12 cellular contexts compared by ENCODE assay signal in genomic region chr15:63909819-63910437, GRCh38.
DNase-seq lines count a peak whose midpoint lies in the region; ATAC-seq and TF ChIP-seq lines count a peak whose summit lies in the region.
"Had no signal": no experiment of that assay in that cellular context is flagged by ENCODE, and none has a peak within 500 bp of the region (broad histone marks: within the 10 kb centered on the region; RNA-seq: fewer than 3 reads in every experiment).

No MANE protein-coding gene starts in this region.

- CTCF ChIA-PET in CD8-positive, alpha-beta memory T cell (lab: Charles Lee) = interaction anchor here (1.0 to 2.4 kb wide), 2 partner anchors 11 to 35 kb away, joined by 4 to 7 read pairs; no protein-coding TSS in a partner anchor

- no peaks in the 10 kb centered on the region for H3K27me3 ChIP-seq in neuronal stem cell (ENCODE audit: control insufficient read depth in 3 of 3, insufficient read depth in 3 of 3, low read depth in 1 of 3, low read length in 3 of 3)
- H3K27me3 ChIP-seq in CD8-positive, alpha-beta memory T cell (ENCODE audit: insufficient read depth, low read length, poor library complexity, severe bottlenecking) = no peaks in the 10 kb centered on the region
- H3K27me3 ChIP-seq: cardiac muscle cell had no signal

- H2BK5ac ChIP-seq in neuronal stem cell (ENCODE audit: low read length) = no peak overlapping the region

- WGBS in neuronal stem cell (ENCODE audit: extremely low coverage in 2 of 2, insufficient read length in 2 of 2, insufficient replicate concordance in 1 of 2), 2 donors = no CpG with 5 or more reads among the region's 10 CpGs

- H3K9me3 Mint-ChIP-seq in CD8-positive, alpha-beta memory T cell = no peaks in the 10 kb centered on the region

- H3K14ac ChIP-seq in neuronal stem cell (ENCODE audit: low read length) = no peak overlapping the region

- H3K27ac Mint-ChIP-seq in CD8-positive, alpha-beta memory T cell = peak overlapping the region in 2 of 8 donors; percentile 27 to 75

- peak overlapping the region; percentile 25 for H3K18ac ChIP-seq in neuronal stem cell (ENCODE audit: low read length)

- H2BK120ac ChIP-seq in neuronal stem cell (ENCODE audit: low read depth, low read length) = no peak overlapping the region

- TF ChIP-seq CTCF in AG09309 (IDR thresholded peaks at IDR 0.05; ENCODE audit: control insufficient read depth, insufficient read depth, low read depth, low read length, missing control alignments) (no peak), fibroblast of mammary gland (conservative IDR thresholded peaks at IDR 0.05; ENCODE audit: control insufficient read depth, insufficient read depth, low read depth, low read length) (no peak)

- H3K9me3 ChIP-seq in neuronal stem cell (replicated peaks in 1 of 2; ENCODE audit: control insufficient read depth in 2 of 2, insufficient read depth in 1 of 2, low read depth in 1 of 2, low read length in 2 of 2) = no peaks in the 10 kb centered on the region
- H3K9me3 ChIP-seq in CD8-positive, alpha-beta memory T cell (ENCODE audit: low read length) = no peaks in the 10 kb centered on the region

- H3K36me3 Mint-ChIP-seq in CD8-positive, alpha-beta memory T cell = no peaks in the 10 kb centered on the region

- no peak overlapping the region for H2AFZ ChIP-seq in neuronal stem cell (ENCODE audit: low read length)

- H3K4me1 ChIP-seq in neuronal stem cell (ENCODE audit: control insufficient read depth in 2 of 2, insufficient read depth in 1 of 2, low read depth in 1 of 2, low read length in 2 of 2) = peaks cover 2% of the 10 kb centered on the region in 2 donors
- peaks cover 21% of the 10 kb centered on the region for H3K4me1 ChIP-seq in CD8-positive, alpha-beta memory T cell (ENCODE audit: insufficient read depth, low read length)

- ATAC-seq in GM21423 (IDR thresholded peaks at IDR 0.05; ENCODE audit: unreplicated experiment) = no peak

- H3K4me1 Mint-ChIP-seq in CD8-positive, alpha-beta memory T cell = peaks cover 19 to 23% (median 20%) of the 10 kb centered on the region in 3 donors

- no peaks in the 10 kb centered on the region for H3K79me1 ChIP-seq in neuronal stem cell (ENCODE audit: low read depth, low read length)

- no peak overlapping the region for H4K8ac ChIP-seq in neuronal stem cell (ENCODE audit: low read depth, low read length)

- H3K4me3 ChIP-seq in AG09309 (ENCODE audit: control insufficient read depth, low read depth, low read length) (no peak overlapping the region), fibroblast of mammary gland (ENCODE audit: control insufficient read depth, low read depth, low read length) (no peak overlapping the region), neuronal stem cell (ENCODE audit: low read length in 2 of 2) (no peak overlapping the region)
- H3K4me3 ChIP-seq in CD8-positive, alpha-beta memory T cell (ENCODE audit: low read length) = no peak overlapping the region
- H3K4me3 ChIP-seq: cardiac muscle cell had no signal

- no peak overlapping the region for H2BK12ac ChIP-seq in neuronal stem cell (ENCODE audit: low read length)

- POLR2A ChIA-PET in CD8-positive, alpha-beta memory T cell (lab: Charles Lee) = interaction anchor here (0.6 kb wide), 1 partner anchor 977 kb away, joined by 3 read pairs; no protein-coding TSS in a partner anchor

- no peak overlapping the region for H3K4ac ChIP-seq in neuronal stem cell (ENCODE audit: low read length)

- H4K91ac ChIP-seq in neuronal stem cell (ENCODE audit: low read depth, low read length, poor library complexity) = no peak overlapping the region

- H3K36me3 ChIP-seq in neuronal stem cell (replicated peaks in 1 of 2; ENCODE audit: control insufficient read depth in 2 of 2, insufficient read depth in 2 of 2, low read length in 2 of 2) = no peaks in the 10 kb centered on the region
- no peaks in the 10 kb centered on the region for H3K36me3 ChIP-seq in CD8-positive, alpha-beta memory T cell (ENCODE audit: insufficient read depth, low read length)
- H3K36me3 ChIP-seq: cardiac muscle cell had no signal

- no peak overlapping the region for H3K4me2 ChIP-seq in neuronal stem cell (ENCODE audit: insufficient read depth, low read length, poor library complexity, severe bottlenecking)

- DNase-seq in AG09309 (ENCODE audit: low read depth) (peak; percentile 65), RPMI7951 (ENCODE audit: low read depth) (peak; percentile 74), fibroblast of mammary gland (ENCODE audit: low read depth) (peak; percentile 52), neuronal stem cell (ENCODE audit: low spot score) (no peak), NCI-H774 (lab: John Stamatoyannopoulos, UW) (no peak), HPDE6-E6E7 (ENCODE audit: extremely low spot score) (no peak)
- DNase-seq in CD8-positive, alpha-beta memory T cell = no peak
- DNase-seq: activated CD4-positive, alpha-beta T cell treated with anti-CD3 and anti-CD28 coated beads for 1 hour; KBM-7; stimulated activated CD4-positive, alpha-beta T cell treated with anti-CD3 and anti-CD28 coated beads, Interleukin-4, amount 100 ng/mL, for 1 hour had no signal

- H3K4me3 Mint-ChIP-seq in CD8-positive, alpha-beta memory T cell = no peak overlapping the region

- H2AK5ac ChIP-seq in neuronal stem cell (ENCODE audit: low read depth, low read length) = no peak overlapping the region

- no peak overlapping the region for H3K27ac ChIP-seq in neuronal stem cell (replicated peaks; ENCODE audit: low read length)
- no peak overlapping the region for H3K27ac ChIP-seq in CD8-positive, alpha-beta memory T cell (ENCODE audit: low read depth, low read length)
- H3K27ac ChIP-seq: cardiac muscle cell had no signal

- no peak overlapping the region for H3K23ac ChIP-seq in neuronal stem cell (ENCODE audit: low read depth, low read length, poor library complexity)

- H3K9ac ChIP-seq in neuronal stem cell (ENCODE audit: low read depth, low read length, poor library complexity) = no peak overlapping the region

- peaks cover 0 to 1% of the 10 kb centered on the region in 2 donors for H3K27me3 Mint-ChIP-seq in CD8-positive, alpha-beta memory T cell

- no peak overlapping the region for H2BK15ac ChIP-seq in neuronal stem cell (ENCODE audit: low read length)

Comparison
In these comparisons a context has a peak if more than half of its experiments do, and no peak if none do; other contexts are left out.
1. DNase-seq: peak in AG09309 (single experiment), RPMI7951 (single experiment) and fibroblast of mammary gland (single experiment); none in neuronal stem cell (single experiment), NCI-H774 (single experiment), HPDE6-E6E7 (single experiment) and CD8-positive, alpha-beta memory T cell (0 of 5).